Comparison of ENCODE assay signal across 8 cellular contexts in the genomic region with DNA sequence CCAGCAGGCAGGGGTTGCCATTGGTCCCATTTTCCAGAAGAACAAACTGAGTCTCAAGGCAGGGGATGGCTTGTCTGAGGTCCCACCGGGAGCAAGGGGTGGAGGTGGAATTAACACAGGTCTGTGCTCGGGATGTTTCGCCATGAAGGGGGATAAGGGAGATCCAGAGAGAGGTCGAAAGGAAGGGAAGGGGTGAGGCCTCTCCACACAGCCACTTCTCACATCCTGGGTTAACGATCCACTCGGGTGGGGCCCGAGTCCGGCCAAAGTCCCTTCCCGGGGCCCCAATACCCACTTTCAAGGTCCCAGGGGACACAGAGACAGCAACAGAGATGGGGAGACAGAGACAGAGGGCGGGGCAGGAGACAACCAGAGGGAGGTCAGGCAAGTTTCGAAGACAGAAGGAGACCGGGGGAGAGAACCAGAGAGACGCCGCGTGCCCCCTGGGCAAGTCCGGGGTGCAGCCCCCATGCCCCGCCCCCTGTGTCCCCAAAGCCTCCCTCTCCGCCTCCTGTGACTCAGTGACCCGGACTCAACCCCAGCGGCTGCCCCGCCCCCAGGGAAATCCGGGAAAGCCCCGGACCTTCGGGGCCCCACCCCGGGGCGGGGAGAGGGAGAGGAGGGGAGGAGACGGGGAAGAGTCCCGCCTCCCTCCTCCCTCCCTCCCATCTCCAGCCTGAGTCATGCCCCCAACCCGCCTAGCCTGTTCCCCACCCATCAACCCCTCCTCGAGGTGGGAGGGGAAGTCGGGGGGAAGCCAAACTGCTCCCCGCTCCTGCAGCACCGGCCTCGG. TPM values are rescaled to one million over a fixed set of nuclear protein-coding genes. Genes with fewer than 3 reads are reported as not detected.
DNase-seq lines count a peak whose midpoint lies in the region; ATAC-seq and TF ChIP-seq lines count a peak whose summit lies in the region.

No MANE protein-coding gene starts in this region.

- no peaks in the 10 kb centered on the region for H3K9me3 ChIP-seq in right atrium auricular region
- H3K9me3 ChIP-seq in aorta (ENCODE audit: control insufficient read depth, low read length) = no peaks in the 10 kb centered on the region

- H3K4me3 ChIP-seq in right atrium auricular region = peak overlapping the region; percentile 61 to 62
- peak overlapping the region; percentile 90 to 92 for H3K4me3 ChIP-seq in aorta (ENCODE audit: low read length in 2 of 2)

- intact Hi-C loops in aorta (cut with DNase I) = no loop called here

- H3K27me3 Mint-ChIP-seq in T-helper 2 cell treated with Interferon-gamma antibody and Interleukin-4, amounts not matched to agents 5 μg/mL and 100 μg/mL, for 36 hours (ENCODE audit: low read depth) = peaks cover 4% of the 10 kb centered on the region

- 11 to 19% methylated on average over 16 to 34 of the region's 34 CpGs for WGBS in aorta, 2 donors

- peak; percentile 44 for ATAC-seq in GM19023 (IDR thresholded peaks at IDR 0.05; ENCODE audit: unreplicated experiment)
- peak; percentile 95 for ATAC-seq in aorta (ENCODE audit: low FRiP score)

- no peak for TF ChIP-seq CTCF in right atrium auricular region (IDR thresholded peaks at IDR 0.05)

- no peaks in the 10 kb centered on the region for H3K9me3 Mint-ChIP-seq in T-helper 2 cell treated with Interferon-gamma antibody and Interleukin-4, amounts not matched to agents 5 μg/mL and 100 μg/mL, for 36 hours

- H3K36me3 ChIP-seq in right atrium auricular region = peaks cover 11% of the 10 kb centered on the region
- no peaks in the 10 kb centered on the region for H3K36me3 ChIP-seq in aorta (ENCODE audit: control insufficient read depth in 1 of 2, insufficient read depth in 2 of 2, low read length in 1 of 2)

- H3K4me1 ChIP-seq in right atrium auricular region (peaks cover 2 to 87% of the 10 kb centered on the region in 2 donors), aorta (ENCODE audit: control insufficient read depth in 1 of 2, insufficient read depth in 2 of 2, low read length in 2 of 2) (no peaks in the 10 kb centered on the region)

- peak; percentile 74; the same call in 1 of the 2 replicates for TF ChIP-seq EP300 in Ishikawa (IDR thresholded peaks at IDR 0.05; ENCODE audit: borderline replicate concordance)

- H3K27me3 ChIP-seq in right atrium auricular region = no peaks in the 10 kb centered on the region
- no peaks in the 10 kb centered on the region for H3K27me3 ChIP-seq in aorta (ENCODE audit: control insufficient read depth in 1 of 2, insufficient read depth in 2 of 2, low read length in 1 of 2)

- H3K27ac ChIP-seq in angular gyrus (ENCODE audit: low read depth, low read length) = peak overlapping the region; percentile 47
- peak overlapping the region; percentile 94 for H3K27ac ChIP-seq in right atrium auricular region
- H3K27ac ChIP-seq in aorta (ENCODE audit: low read depth in 1 of 2, low read length in 2 of 2) = peak overlapping the region in 1 of 2 donors; percentile 72

- peaks cover 31% of the 10 kb centered on the region for H3K36me3 Mint-ChIP-seq in T-helper 2 cell treated with Interferon-gamma antibody and Interleukin-4, amounts not matched to agents 5 μg/mL and 100 μg/mL, for 36 hours (ENCODE audit: low read depth)

- DNase-seq in AML-193 (lab: John Stamatoyannopoulos, UW) = peak; percentile 54 to 71
- peak; percentile 92 for DNase-seq in T-helper 2 cell treated with Interferon-gamma antibody and Interleukin-4, amounts not matched to agents 5 μg/mL and 100 μg/mL, for 36 hours (ENCODE audit: low spot score)
- DNase-seq in right atrium auricular region (ENCODE audit: low spot score) = peak; percentile 97
- peak; percentile 67 for DNase-seq in putamen (ENCODE audit: low spot score)
- DNase-seq in aorta = peak; percentile 97 to 99

- no peak for TF ChIP-seq RAD21 in Ishikawa (IDR thresholded peaks at IDR 0.05; ENCODE audit: low read depth)

- peak overlapping the region; percentile 90 for H3K27ac Mint-ChIP-seq in T-helper 2 cell treated with Interferon-gamma antibody and Interleukin-4, amounts not matched to agents 5 μg/mL and 100 μg/mL, for 36 hours

- H3K4me3 Mint-ChIP-seq in T-helper 2 cell treated with Interferon-gamma antibody and Interleukin-4, amounts not matched to agents 5 μg/mL and 100 μg/mL, for 36 hours = peak overlapping the region; percentile 90

- peaks cover 43% of the 10 kb centered on the region for H3K4me1 Mint-ChIP-seq in T-helper 2 cell treated with Interferon-gamma antibody and Interleukin-4, amounts not matched to agents 5 μg/mL and 100 μg/mL, for 36 hours (ENCODE audit: low read depth)

TF ChIP-seq in Ishikawa, 13 proteins besides CTCF, POLR2A, EP300 and RAD21:
- TF ChIP-seq TEAD4 (IDR thresholded peaks at IDR 0.05) = peak; percentile 8; the same call in 1 of the 2 replicates
- TF ChIP-seq, protein P1, sequence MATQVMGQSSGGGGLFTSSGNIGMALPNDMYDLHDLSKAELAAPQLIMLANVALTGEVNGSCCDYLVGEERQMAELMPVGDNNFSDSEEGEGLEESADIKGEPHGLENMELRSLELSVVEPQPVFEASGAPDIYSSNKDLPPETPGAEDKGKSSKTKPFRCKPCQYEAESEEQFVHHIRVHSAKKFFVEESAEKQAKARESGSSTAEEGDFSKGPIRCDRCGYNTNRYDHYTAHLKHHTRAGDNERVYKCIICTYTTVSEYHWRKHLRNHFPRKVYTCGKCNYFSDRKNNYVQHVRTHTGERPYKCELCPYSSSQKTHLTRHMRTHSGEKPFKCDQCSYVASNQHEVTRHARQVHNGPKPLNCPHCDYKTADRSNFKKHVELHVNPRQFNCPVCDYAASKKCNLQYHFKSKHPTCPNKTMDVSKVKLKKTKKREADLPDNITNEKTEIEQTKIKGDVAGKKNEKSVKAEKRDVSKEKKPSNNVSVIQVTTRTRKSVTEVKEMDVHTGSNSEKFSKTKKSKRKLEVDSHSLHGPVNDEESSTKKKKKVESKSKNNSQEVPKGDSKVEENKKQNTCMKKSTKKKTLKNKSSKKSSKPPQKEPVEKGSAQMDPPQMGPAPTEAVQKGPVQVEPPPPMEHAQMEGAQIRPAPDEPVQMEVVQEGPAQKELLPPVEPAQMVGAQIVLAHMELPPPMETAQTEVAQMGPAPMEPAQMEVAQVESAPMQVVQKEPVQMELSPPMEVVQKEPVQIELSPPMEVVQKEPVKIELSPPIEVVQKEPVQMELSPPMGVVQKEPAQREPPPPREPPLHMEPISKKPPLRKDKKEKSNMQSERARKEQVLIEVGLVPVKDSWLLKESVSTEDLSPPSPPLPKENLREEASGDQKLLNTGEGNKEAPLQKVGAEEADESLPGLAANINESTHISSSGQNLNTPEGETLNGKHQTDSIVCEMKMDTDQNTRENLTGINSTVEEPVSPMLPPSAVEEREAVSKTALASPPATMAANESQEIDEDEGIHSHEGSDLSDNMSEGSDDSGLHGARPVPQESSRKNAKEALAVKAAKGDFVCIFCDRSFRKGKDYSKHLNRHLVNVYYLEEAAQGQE (IDR thresholded peaks at IDR 0.05; ENCODE audit: low read depth) = no peak
- peak; percentile 53; the same call in 1 of the 2 replicates for TF ChIP-seq TCF12 (IDR thresholded peaks at IDR 0.05; ENCODE audit: low read depth)
- TF ChIP-seq, protein P2, sequence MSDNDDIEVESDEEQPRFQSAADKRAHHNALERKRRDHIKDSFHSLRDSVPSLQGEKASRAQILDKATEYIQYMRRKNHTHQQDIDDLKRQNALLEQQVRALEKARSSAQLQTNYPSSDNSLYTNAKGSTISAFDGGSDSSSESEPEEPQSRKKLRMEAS (IDR thresholded peaks at IDR 0.05) = peak; percentile 59; the same call in 1 of the 2 replicates
- TF ChIP-seq NFIC (IDR thresholded peaks at IDR 0.05) = no peak
- TF ChIP-seq, protein P3, sequence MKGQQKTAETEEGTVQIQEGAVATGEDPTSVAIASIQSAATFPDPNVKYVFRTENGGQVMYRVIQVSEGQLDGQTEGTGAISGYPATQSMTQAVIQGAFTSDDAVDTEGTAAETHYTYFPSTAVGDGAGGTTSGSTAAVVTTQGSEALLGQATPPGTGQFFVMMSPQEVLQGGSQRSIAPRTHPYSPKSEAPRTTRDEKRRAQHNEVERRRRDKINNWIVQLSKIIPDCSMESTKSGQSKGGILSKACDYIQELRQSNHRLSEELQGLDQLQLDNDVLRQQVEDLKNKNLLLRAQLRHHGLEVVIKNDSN (IDR thresholded peaks at IDR 0.05) = no peak
- TF ChIP-seq FOXM1 (IDR thresholded peaks at IDR 0.05; ENCODE audit: borderline replicate concordance, low read depth) = no peak
- peak; percentile 93 for TF ChIP-seq ZBTB7A (IDR thresholded peaks at IDR 0.05; ENCODE audit: low read depth)
- TF ChIP-seq CREB1 (IDR thresholded peaks at IDR 0.05; ENCODE audit: low read depth) = no peak

RNA-seq across cellular contexts. Expression of a gene that starts 1.4 kb away (rescaled TPM):
- total RNA-seq in right atrium auricular region (10 to 100 TPM; 15.3 to 25.2 TPM), aorta (100 to 1,000 TPM in 1 of 2 donors, 10 to 100 TPM in 1; 46.4 to 102 TPM)
- 10 to 100 TPM; 29.9 to 36.2 TPM for polyA plus RNA-seq in aorta

RNA-seq across cellular contexts. Expression of a gene that starts 30.5 kb away (rescaled TPM):
- total RNA-seq in right atrium auricular region (not detected), aorta (not detected)
- 10 to 100 TPM in 1 of 2 donors, not detected in 1; 13.3 TPM for polyA plus RNA-seq in aorta

RNA-seq across cellular contexts. Expression of a gene that starts 48.2 kb away (rescaled TPM):
- total RNA-seq in right atrium auricular region (not detected), aorta (under 1 TPM in 1 of 2 donors, not detected in 1; 0.36 TPM)
- polyA plus RNA-seq in aorta = not detected
